Comparison of ENCODE assay signal across 2 cellular contexts in genomic region chr13:28820099-28821051, GRCh38.
TF ChIP-seq lines count a peak whose summit lies in the region.

Gene MTUS2, plus strand, starts transcription at chr13:28820339.

TF ChIP-seq in K562, 482 proteins besides CTCF, POLR2A, EP300 and RAD21:
- TF ChIP-seq EGR1 (conservative IDR thresholded peaks at IDR 0.05) (peak; percentile 45), FOXJ3 (CRISPR knock-in tag; IDR thresholded peaks at IDR 0.05) (no peak), KAT2B (IDR thresholded peaks at IDR 0.05; ENCODE audit: low read depth, low read length) (no peak), ZNF445 (CRISPR knock-in tag; IDR thresholded peaks at IDR 0.05; ENCODE audit: low read depth) (no peak), CCNT2 (IDR thresholded peaks at IDR 0.05; ENCODE audit: borderline replicate concordance, extremely low read depth, insufficient read length, low read depth, low read length) (peak; percentile 7), SP1 (CRISPR knock-in tag; IDR thresholded peaks at IDR 0.05) (no peak), ZBTB5 (IDR thresholded peaks at IDR 0.05) (no peak)
TF ChIP-seq in K562: peak in this region for 2.

TF ChIP-seq in SK-N-SH, 30 proteins besides CTCF, POLR2A, EP300 and RAD21:
- TF ChIP-seq RFX5 (IDR thresholded peaks at IDR 0.05; ENCODE audit: low read length) (no peak), FOSL2 (IDR thresholded peaks at IDR 0.05; ENCODE audit: borderline replicate concordance, low read depth) (no peak), IRF3 (IDR thresholded peaks at IDR 0.05; ENCODE audit: low read depth, low read length) (no peak), RCOR1 (IDR thresholded peaks at IDR 0.05; ENCODE audit: low read length) (no peak), TEAD4 (IDR thresholded peaks at IDR 0.05; ENCODE audit: borderline replicate concordance, insufficient read depth) (no peak), POLR2AphosphoS5 (IDR thresholded peaks at IDR 0.05; ENCODE audit: low read depth, low read length) (no peak), FOXJ3 (CRISPR knock-in tag; IDR thresholded peaks at IDR 0.05) (no peak)
